Comparison of ENCODE assay signal across 14 cellular contexts in genomic region chr6:98323605-98324004, GRCh38.
DNase-seq lines count a peak whose midpoint lies in the region; ATAC-seq, FAIRE-seq and TF ChIP-seq lines count a peak whose summit lies in the region.
"Had no signal": no experiment of that assay in that cellular context is flagged by ENCODE, and none has a peak within 500 bp of the region (broad histone marks: within the 10 kb centered on the region; RNA-seq: fewer than 3 reads in every experiment).

No MANE protein-coding gene starts in this region.

- no peaks in the 10 kb centered on the region for H3K27me3 ChIP-seq in GM12878 (replicated peaks in 1 of 2; ENCODE audit: control insufficient read depth in 2 of 2, insufficient read depth in 2 of 2, low read length in 1 of 2)
- H3K27me3 ChIP-seq in small intestine (ENCODE audit: control insufficient read depth in 2 of 2, insufficient read depth in 2 of 2, low read length in 2 of 2): no peaks in the 10 kb centered on the region
- H3K27me3 ChIP-seq: BLaER1, brain microvascular endothelial cell, Peyer's patch had no signal

- no peak overlapping the region for H2AFZ ChIP-seq in GM12878 (ENCODE audit: control insufficient read depth, low read depth, low read length)

- H4K20me1 ChIP-seq in GM12878 (ENCODE audit: control insufficient read depth, insufficient read depth): no peaks in the 10 kb centered on the region
- H4K20me1 ChIP-seq: BLaER1 had no signal

- RAD21 ChIA-PET in GM12878 (lab: Charles Lee; ENCODE audit: unreplicated experiment): no interaction called here

- ATAC-seq in GM19023 (IDR thresholded peaks at IDR 0.05; ENCODE audit: unreplicated experiment): peak; percentile 89
- peak; percentile 86 for ATAC-seq in GM21723 (IDR thresholded peaks at IDR 0.05; ENCODE audit: unreplicated experiment)
- peak; percentile 90 for ATAC-seq in HG03097 (IDR thresholded peaks at IDR 0.05; ENCODE audit: low FRiP score, unreplicated experiment)
- ATAC-seq in GM12878: peak; percentile 88
- ATAC-seq in HG02840 (IDR thresholded peaks at IDR 0.05; ENCODE audit: low FRiP score, unreplicated experiment): no peak

- no TSS peak for BruUV-seq in GM12878 (replicated peaks; lab: Mats Ljungman, UMichigan)

- no peaks in the 10 kb centered on the region for H3K9me3 ChIP-seq in GM12878 (replicated peaks; ENCODE audit: control insufficient read depth, insufficient read depth, low read length)
- H3K9me3 ChIP-seq in small intestine (ENCODE audit: control insufficient read depth, low read depth): no peaks in the 10 kb centered on the region
- H3K9me3 ChIP-seq: BLaER1, Peyer's patch had no signal

- SMC1A ChIA-PET in GM12878 (lab: Charles Lee; ENCODE audit: uncharacterized antibody, unreplicated experiment): interaction anchor here (0.8 kb wide), 1 partner anchor 399 kb away, joined by 3 read pairs; no protein-coding TSS in a partner anchor

- no peak for TF ChIP-seq RAD21 in GM12878 (IDR thresholded peaks at IDR 0.05; ENCODE audit: insufficient read depth, low read depth, low read length)

- POLR2A ChIA-PET in GM12878 (lab: Charles Lee): no interaction called here

- TF ChIP-seq POLR2A in GM12878 (IDR thresholded peaks at IDR 0.05; ENCODE audit: low read depth, low read length): no peak

- DNase-seq in GM12878 (ENCODE audit: low read depth, low spot score): no peak
- no peak for DNase-seq in NCI-H2227 (lab: John Stamatoyannopoulos, UW; ENCODE audit: unreplicated experiment)
- DNase-seq in activated effector memory CD4-positive, alpha-beta T cell treated with Interleukin-2 at 50 U/mL for 16 hours: no peak
- DNase-seq in small intestine: no peak
- DNase-seq: activated gamma-delta T cell, brain microvascular endothelial cell, endodermal cell, NCI-H2171 treated with DMSO at 0.1 percent for 48 hours, Peyer's patch had no signal

- CTCF ChIA-PET in GM12878 (lab: Yijun Ruan, JAX): no interaction called here

- no peak overlapping the region for H3K27ac ChIP-seq in GM12878 (ENCODE audit: control insufficient read depth, insufficient read depth)
- no peak overlapping the region for H3K27ac ChIP-seq in small intestine (ENCODE audit: low read depth in 1 of 2, low read length in 1 of 2)
- H3K27ac ChIP-seq: BLaER1, brain microvascular endothelial cell, Peyer's patch had no signal

- in situ Hi-C loops in GM12878 (cut with MboI): no loop called here

- FAIRE-seq in GM12878 (lab: Jason Lieb, UNC) (no peak), small intestine (lab: Jason Lieb, UNC) (no peak)

- no peak overlapping the region for H3K9ac ChIP-seq in GM12878 (ENCODE audit: control insufficient read depth, insufficient read depth, low read length)
- H3K9ac ChIP-seq: BLaER1 had no signal

- H3K4me3 ChIP-seq in GM12878 (no peak overlapping the region), small intestine (ENCODE audit: low read depth in 1 of 2, low read length in 2 of 2) (no peak overlapping the region)
- H3K4me3 ChIP-seq: BLaER1, Peyer's patch had no signal

- TF ChIP-seq EP300 in GM12878 (IDR thresholded peaks at IDR 0.05; ENCODE audit: borderline replicate concordance in 1 of 2, control insufficient read depth in 1 of 2, low read depth in 2 of 2, low read length in 2 of 2): no peak

- H3K4me2 ChIP-seq in GM12878 (ENCODE audit: control insufficient read depth, insufficient read depth): no peak overlapping the region
- H3K4me2 ChIP-seq: BLaER1 had no signal

- peaks cover 6% of the 10 kb centered on the region; the same call in 1 of the 2 replicates for H3K4me1 ChIP-seq in GM12878 (ENCODE audit: control insufficient read depth, insufficient read depth, low read length)
- no peaks in the 10 kb centered on the region for H3K4me1 ChIP-seq in small intestine (ENCODE audit: control insufficient read depth in 2 of 2, insufficient read depth in 1 of 2, low read depth in 1 of 2, low read length in 1 of 2)
- H3K4me1 ChIP-seq: BLaER1, Peyer's patch had no signal

- intact Hi-C loops in GM12878 (cut with micrococcal nuclease; ENCODE audit: unreplicated experiment): no loop called here

- H3K79me2 ChIP-seq in GM12878 (ENCODE audit: control insufficient read depth, insufficient read depth, low read length): no peaks in the 10 kb centered on the region

- 13% methylated on average over 3 of the region's 3 CpGs for WGBS in GM12878 (ENCODE audit: insufficient coverage, insufficient replicate concordance, low lambda C conversion rate, missing lambda C conversion rate)
- WGBS in small intestine, 3 donors: 46 to 58% (median 48%) methylated on average over 3 of the region's 3 CpGs

- H3K36me3 ChIP-seq in GM12878 (ENCODE audit: control insufficient read depth in 2 of 2, insufficient read depth in 2 of 2, low read length in 1 of 2): no peaks in the 10 kb centered on the region
- no peaks in the 10 kb centered on the region for H3K36me3 ChIP-seq in small intestine (ENCODE audit: control insufficient read depth in 2 of 2, insufficient read depth in 2 of 2, low read length in 2 of 2)
- H3K36me3 ChIP-seq: BLaER1, brain microvascular endothelial cell, Peyer's patch had no signal

- no peak for TF ChIP-seq CTCF in GM12878 (IDR thresholded peaks at IDR 0.05 in 2 of 3, conservative IDR thresholded peaks at IDR 0.05 in 1 of 3; ENCODE audit: control insufficient read depth in 2 of 3, extremely low read depth in 1 of 3, insufficient read depth in 1 of 3, low read depth in 3 of 3, low read length in 3 of 3)

TF ChIP-seq in GM12878, 131 proteins besides CTCF, POLR2A, EP300 and RAD21:
- TF ChIP-seq ETV6 (conservative IDR thresholded peaks at IDR 0.05 in 1 of 2, IDR thresholded peaks at IDR 0.05 in 1 of 2; ENCODE audit: borderline replicate concordance in 1 of 2, low read depth in 1 of 2) (no peak), SUZ12 (IDR thresholded peaks at IDR 0.05; ENCODE audit: unreplicated experiment) (no peak), SIX5 (IDR thresholded peaks at IDR 0.05; ENCODE audit: low read depth, low read length, severe bottlenecking) (no peak), POLR2AphosphoS2 (IDR thresholded peaks at IDR 0.05; ENCODE audit: low read depth, low read length) (no peak), TCF7 (IDR thresholded peaks at IDR 0.05; ENCODE audit: borderline replicate concordance) (0 out of 2 replicates have a peak, but pooled peaks have one; percentile 32), RUNX3 (IDR thresholded peaks at IDR 0.05; ENCODE audit: low read length) (0 out of 2 replicates have a peak, but pooled peaks have one; percentile 21), SPI1 (IDR thresholded peaks at IDR 0.05; ENCODE audit: borderline replicate concordance, insufficient read depth, low read depth, low read length) (peak; percentile 33; the same call in 1 of the 2 replicates), IKZF1 (conservative IDR thresholded peaks at IDR 0.05) (no peak)
